In the genomic region with DNA sequence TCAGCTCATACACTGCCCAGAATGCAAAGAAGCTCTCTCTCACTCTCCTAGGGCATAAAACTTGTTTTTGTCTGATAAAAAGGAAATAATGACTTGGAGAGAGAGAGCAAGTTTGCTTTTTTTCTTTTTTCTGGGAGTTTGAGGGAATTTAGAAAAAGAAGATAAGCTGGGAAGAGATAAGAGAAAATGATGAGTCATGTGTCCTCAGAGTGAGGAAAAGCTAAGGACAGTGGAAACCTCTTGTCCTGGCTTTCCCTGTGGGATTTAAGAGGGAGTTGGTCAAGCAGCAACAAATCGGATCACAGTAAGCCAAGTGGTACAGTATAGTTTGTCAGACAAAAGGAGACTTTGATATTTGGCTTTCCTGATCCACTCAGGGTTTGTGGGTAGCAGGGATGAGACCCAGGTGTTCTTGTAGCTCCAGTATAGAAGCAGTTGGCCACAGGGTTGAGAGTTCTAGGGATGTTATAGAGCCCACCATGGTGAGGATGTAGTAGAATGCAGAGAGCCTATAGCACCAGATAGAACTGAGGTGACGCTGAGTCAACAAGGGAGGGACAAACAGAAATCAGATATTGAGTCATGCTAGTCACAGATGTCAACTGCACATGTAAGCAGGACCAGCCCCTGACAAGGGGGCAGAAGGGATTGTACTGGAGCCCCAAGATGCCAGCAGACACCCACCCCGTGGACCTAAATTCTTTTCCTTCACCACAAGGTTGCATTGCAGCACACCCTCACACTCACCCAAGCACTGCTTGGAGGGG, we compare ENCODE assay signal across 25 cellular contexts.
DNase-seq lines count a peak whose midpoint lies in the region; ATAC-seq and TF ChIP-seq lines count a peak whose summit lies in the region.
"Had no signal": no experiment of that assay in that cellular context is flagged by ENCODE, and none has a peak within 500 bp of the region (broad histone marks: within the 10 kb centered on the region; RNA-seq: fewer than 3 reads in every experiment).

No MANE protein-coding gene starts in this region.

- no peak overlapping the region for H3K23ac ChIP-seq in trophoblast cell (ENCODE audit: low read length)

- H2AFZ ChIP-seq in GM23338 = peak overlapping the region; percentile 53; the same call in 1 of the 2 replicates
- H2AFZ ChIP-seq in trophoblast cell (ENCODE audit: insufficient read depth, low read length, poor library complexity) = no peak overlapping the region
- no peak overlapping the region for H2AFZ ChIP-seq in PC-9

- no peaks in the 10 kb centered on the region for H3K9me3 Mint-ChIP-seq in GM23338
- H3K9me3 Mint-ChIP-seq: naive thymus-derived CD4-positive, alpha-beta T cell; stimulated activated naive CD8-positive, alpha-beta T cell treated with anti-CD3 and anti-CD28 coated beads, Interleukin-15, amount 100 ng/mL, for 72 hours had no signal

- no peaks in the 10 kb centered on the region for H3K4me1 Mint-ChIP-seq in GM23338
- H3K4me1 Mint-ChIP-seq: naive thymus-derived CD4-positive, alpha-beta T cell; stimulated activated naive CD8-positive, alpha-beta T cell treated with anti-CD3 and anti-CD28 coated beads, Interleukin-15, amount 100 ng/mL, for 72 hours had no signal

- POLR2A ChIA-PET in PC-9 (lab: Charles Lee; ENCODE audit: unreplicated experiment) = no interaction called here

- no peaks in the 10 kb centered on the region for H3K27me3 ChIP-seq in GM23338 (ENCODE audit: insufficient read depth)
- H3K27me3 ChIP-seq in trophoblast cell (ENCODE audit: insufficient read depth, low read length) = no peaks in the 10 kb centered on the region
- no peaks in the 10 kb centered on the region for H3K27me3 ChIP-seq in ascending aorta
- peaks cover 31% of the 10 kb centered on the region for H3K27me3 ChIP-seq in PC-9 (ENCODE audit: insufficient read depth, low read depth)
- H3K27me3 ChIP-seq: tibial nerve had no signal

- no peak overlapping the region for H3K14ac ChIP-seq in trophoblast cell (ENCODE audit: low read length)

- ATAC-seq in GM18867 (IDR thresholded peaks at IDR 0.05; ENCODE audit: unreplicated experiment) = peak; percentile 37
- ATAC-seq in GM23338 = no peak
- ATAC-seq in HG03520 (IDR thresholded peaks at IDR 0.05; ENCODE audit: unreplicated experiment) = peak; percentile 61
- ATAC-seq: naive thymus-derived CD4-positive, alpha-beta T cell; PC-3; stimulated activated naive CD8-positive, alpha-beta T cell treated with anti-CD3 and anti-CD28 coated beads, Interleukin-15, amount 100 ng/mL, for 72 hours had no signal

- WGBS in trophoblast cell (ENCODE audit: extremely low coverage, insufficient coverage, insufficient read length) = no CpG with 5 or more reads among the region's 3 CpGs

- no peak overlapping the region for H4K12ac ChIP-seq in trophoblast cell (ENCODE audit: low read depth, low read length)

- peak overlapping the region; percentile 44 for H2BK120ac ChIP-seq in trophoblast cell (ENCODE audit: insufficient read depth, low read length, poor library complexity)

- no TSS peak for BruUV-seq in PC-9 (replicated peaks; lab: Mats Ljungman, UMichigan)

- H3K27me3 Mint-ChIP-seq in GM23338 (ENCODE audit: insufficient read depth, low read depth, poor library complexity) = no peaks in the 10 kb centered on the region

- no peaks in the 10 kb centered on the region for H3K79me1 ChIP-seq in trophoblast cell (ENCODE audit: low read length)

- H3K27ac Mint-ChIP-seq in GM23338 = peak overlapping the region; percentile 67
- H3K27ac Mint-ChIP-seq: naive thymus-derived CD4-positive, alpha-beta T cell; stimulated activated naive CD8-positive, alpha-beta T cell treated with anti-CD3 and anti-CD28 coated beads, Interleukin-15, amount 100 ng/mL, for 72 hours had no signal

- no peaks in the 10 kb centered on the region for H3K36me3 ChIP-seq in GM23338 (ENCODE audit: insufficient read depth)
- H3K36me3 ChIP-seq in trophoblast cell (ENCODE audit: control insufficient read depth in 1 of 2, insufficient read depth in 2 of 2, low read length in 2 of 2) = no peaks in the 10 kb centered on the region
- no peaks in the 10 kb centered on the region for H3K36me3 ChIP-seq in ascending aorta
- H3K36me3 ChIP-seq in PC-9 (ENCODE audit: low read depth) = no peaks in the 10 kb centered on the region
- H3K36me3 ChIP-seq: tibial nerve had no signal

- intact Hi-C loops in ascending aorta (cut with DNase I) = no loop called here
- intact Hi-C loops in PC-9 (cut with micrococcal nuclease; ENCODE audit: unreplicated experiment) = no loop called here

- H3K4me2 ChIP-seq in GM23338 = no peak overlapping the region
- H3K4me2 ChIP-seq in trophoblast cell (ENCODE audit: low read length) = no peak overlapping the region
- H3K4me2 ChIP-seq in PC-9 = no peak overlapping the region

- no peak for TF ChIP-seq CTCF in GM23338 (conservative IDR thresholded peaks at IDR 0.05; ENCODE audit: low read depth in 2 of 2)
- TF ChIP-seq CTCF in ascending aorta (IDR thresholded peaks at IDR 0.05) = no peak
- no peak for TF ChIP-seq CTCF in PC-9 (conservative IDR thresholded peaks at IDR 0.05)

- H2BK12ac ChIP-seq in trophoblast cell (ENCODE audit: low read length) = no peak overlapping the region

- no peaks in the 10 kb centered on the region for H3F3A ChIP-seq in GM23338 (replicated peaks; ENCODE audit: low read depth)
- H3F3A ChIP-seq in PC-9 (ENCODE audit: insufficient read depth, low read depth) = no peaks in the 10 kb centered on the region

- H2AK5ac ChIP-seq in trophoblast cell (ENCODE audit: low read length) = no peak overlapping the region

- H3K79me2 ChIP-seq in GM23338 (replicated peaks; ENCODE audit: insufficient read depth) (no peaks in the 10 kb centered on the region), trophoblast cell (ENCODE audit: control insufficient read depth, insufficient read depth, low read length, poor library complexity) (no peaks in the 10 kb centered on the region), PC-9 (ENCODE audit: low read depth) (no peaks in the 10 kb centered on the region)

- no peak overlapping the region for H3K9ac ChIP-seq in trophoblast cell (ENCODE audit: low read length)

- no peaks in the 10 kb centered on the region for H3K4me1 ChIP-seq in GM23338 (ENCODE audit: insufficient read depth)
- H3K4me1 ChIP-seq in trophoblast cell (ENCODE audit: control insufficient read depth in 1 of 2, insufficient read depth in 2 of 2, low read length in 2 of 2) = no peaks in the 10 kb centered on the region
- no peaks in the 10 kb centered on the region for H3K4me1 ChIP-seq in ascending aorta
- H3K4me1 ChIP-seq in PC-9 (replicated peaks; ENCODE audit: insufficient read depth) = no peaks in the 10 kb centered on the region
- H3K4me1 ChIP-seq: tibial nerve had no signal

- no peak overlapping the region for H3K4me3 Mint-ChIP-seq in GM23338
- H3K4me3 Mint-ChIP-seq: naive thymus-derived CD4-positive, alpha-beta T cell; stimulated activated naive CD8-positive, alpha-beta T cell treated with anti-CD3 and anti-CD28 coated beads, Interleukin-15, amount 100 ng/mL, for 72 hours had no signal

- H3K4ac ChIP-seq in trophoblast cell (ENCODE audit: low read depth, low read length) = no peak overlapping the region

- H3K9me3 ChIP-seq in trophoblast cell (ENCODE audit: insufficient read depth, low read depth, low read length) (no peaks in the 10 kb centered on the region), ascending aorta (no peaks in the 10 kb centered on the region), PC-9 (ENCODE audit: insufficient read depth, low read depth) (no peaks in the 10 kb centered on the region)
- H3K9me3 ChIP-seq: tibial nerve had no signal

- CTCF ChIA-PET in PC-9 (lab: Charles Lee) = interaction anchor here (0.6 kb wide), 1 partner anchor 14 kb away, joined by 3 read pairs; no protein-coding TSS in a partner anchor

- H4K8ac ChIP-seq in trophoblast cell (ENCODE audit: low read depth, low read length) = no peak overlapping the region

- H3K36me3 Mint-ChIP-seq in GM23338 (ENCODE audit: low read depth) = no peaks in the 10 kb centered on the region
- H3K36me3 Mint-ChIP-seq: naive thymus-derived CD4-positive, alpha-beta T cell had no signal

- H3K27ac ChIP-seq in GM23338 (ENCODE audit: low read depth) = no peak overlapping the region
- H3K27ac ChIP-seq in trophoblast cell (ENCODE audit: low read depth, low read length) = no peak overlapping the region
- H3K27ac ChIP-seq in ascending aorta = no peak overlapping the region
- no peak overlapping the region for H3K27ac ChIP-seq in PC-9
- H3K27ac ChIP-seq: tibial nerve had no signal

- no peak overlapping the region for H3K4me3 ChIP-seq in GM23338
- no peak overlapping the region for H3K4me3 ChIP-seq in trophoblast cell (ENCODE audit: low read depth, low read length)
- no peak overlapping the region for H3K4me3 ChIP-seq in ascending aorta
- no peak overlapping the region for H3K4me3 ChIP-seq in PC-9
- H3K4me3 ChIP-seq: tibial nerve had no signal

- H4K20me1 ChIP-seq in GM23338 (replicated peaks; ENCODE audit: insufficient read depth) (no peaks in the 10 kb centered on the region), PC-9 (ENCODE audit: insufficient read depth) (no peaks in the 10 kb centered on the region)

- H3K18ac ChIP-seq in trophoblast cell (ENCODE audit: low read length) = no peak overlapping the region

- DNase-seq in GM23338 (ENCODE audit: low spot score) = no peak
- peak in 1 of 2 donors; percentile 10 for DNase-seq in trophoblast cell
- DNase-seq in epidermal melanocyte (ENCODE audit: insufficient read length, low spot score) = no peak
- DNase-seq in ascending aorta (ENCODE audit: low spot score in 2 of 2) = no peak
- no peak for DNase-seq in cerebellum (ENCODE audit: low spot score)
- DNase-seq in PC-9 = no peak
- DNase-seq: activated CD4-positive, CD25-positive, alpha-beta regulatory T cell treated with anti-CD3 and anti-CD28 coated beads, Interleukin-2, amount 50 U/mL, for 72 hours; activated naive CD4-positive, alpha-beta T cell treated with anti-CD3 and anti-CD28 coated beads, Interleukin-2, amount 50 U/mL, for 16 hours; AML-193; aorta; central memory CD4-positive, alpha-beta T cell; DMS79; mesenchymal stem cell; naive thymus-derived CD4-positive, alpha-beta T cell; NCI-H1092; NCI-H1930; NCI-H2227 treated with DMSO at 0.1 percent for 48 hours; NCI-H748 treated with DMSO at 0.1 percent for 48 hours; PC-3; SHP77; stimulated activated CD4-positive, alpha-beta T cell treated with anti-CD3 and anti-CD28 coated beads, Interleukin-4, amount 100 ng/mL, for 4 hours; stimulated activated naive CD8-positive, alpha-beta T cell treated with anti-CD3 and anti-CD28 coated beads, Interleukin-15, amount 100 ng/mL, for 72 hours had no signal

- H2BK5ac ChIP-seq in trophoblast cell (ENCODE audit: low read depth, low read length, poor library complexity) = no peak overlapping the region

- no peaks in the 10 kb centered on the region for H3K9me2 ChIP-seq in GM23338 (ENCODE audit: insufficient read depth)
- H3K9me2 ChIP-seq in PC-9 (ENCODE audit: insufficient read depth) = no peaks in the 10 kb centered on the region

- no peak overlapping the region for H4K91ac ChIP-seq in trophoblast cell (ENCODE audit: low read depth, low read length)
